ENCODE assay signal across 10 cellular contexts in the genomic region with DNA sequence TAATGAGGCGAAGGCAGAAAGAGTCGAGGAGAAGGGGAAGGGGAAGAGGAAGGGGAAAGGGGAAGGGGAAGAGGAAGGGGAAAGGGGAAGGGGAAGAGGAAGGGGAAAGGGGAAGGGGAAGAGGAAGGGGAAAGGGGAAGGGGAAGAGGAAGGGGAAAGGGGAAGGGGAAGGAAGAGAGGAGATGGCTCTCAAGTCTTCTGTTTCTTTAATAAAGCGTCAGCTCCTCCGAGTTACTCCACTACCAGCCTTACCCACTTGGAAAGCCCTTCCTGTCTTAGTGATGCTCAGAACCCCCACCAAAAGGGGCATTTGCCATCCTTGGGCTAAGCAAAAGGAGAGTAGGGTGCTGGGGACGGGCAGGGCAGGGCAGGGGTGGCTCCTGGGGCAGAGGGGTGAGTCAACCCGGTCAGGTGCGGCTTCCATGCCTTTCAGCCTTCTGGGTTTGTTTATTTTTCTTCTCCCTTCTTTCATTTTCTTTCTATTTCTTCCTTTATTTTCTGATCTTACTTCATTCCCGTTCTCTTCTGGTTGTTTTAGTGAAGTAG. TPM values are rescaled to one million over a fixed set of nuclear protein-coding genes. Genes with fewer than 3 reads are reported as not detected.
DNase-seq lines count a peak whose midpoint lies in the region; ATAC-seq and TF ChIP-seq lines count a peak whose summit lies in the region.
"Had no signal": no experiment of that assay in that cellular context is flagged by ENCODE, and none has a peak within 500 bp of the region (broad histone marks: within the 10 kb centered on the region; RNA-seq: fewer than 3 reads in every experiment).

No MANE protein-coding gene starts in this region.

- H3K36me3 ChIP-seq in lower lobe of right lung (no peaks in the 10 kb centered on the region), stomach smooth muscle (ENCODE audit: control insufficient read depth in 2 of 2, insufficient read depth in 2 of 2, low read length in 2 of 2) (no peaks in the 10 kb centered on the region)

- H3K4me1 ChIP-seq in lower lobe of right lung (peaks cover 22% of the 10 kb centered on the region), stomach smooth muscle (ENCODE audit: control insufficient read depth, insufficient read depth, low read length) (peaks cover 7% of the 10 kb centered on the region)

- intact Hi-C loops in lower lobe of right lung (cut with DNase I): no loop called here

- peak overlapping the region; percentile 78 for H3K4me3 Mint-ChIP-seq in T-helper 1 cell treated with Interleukin-12 subunit alpha and Interleukin-12 subunit beta and Interleukin-4 antibody, amounts not matched to agents 30 μg/mL and 1 μg/mL, for 36 hours
- peak overlapping the region; percentile 49 for H3K4me3 Mint-ChIP-seq in activated naive CD8-positive, alpha-beta T cell treated with anti-CD3 and anti-CD28 coated beads for 36 hours

- peaks cover 10% of the 10 kb centered on the region for H3K27me3 ChIP-seq in lower lobe of right lung (ENCODE audit: low read depth)
- peaks cover 18 to 42% of the 10 kb centered on the region in 2 donors for H3K27me3 ChIP-seq in stomach smooth muscle (ENCODE audit: control insufficient read depth in 1 of 2, insufficient read depth in 2 of 2, low read length in 2 of 2)

- H3K4me1 Mint-ChIP-seq in T-helper 1 cell treated with Interleukin-12 subunit alpha and Interleukin-12 subunit beta and Interleukin-4 antibody, amounts not matched to agents 30 μg/mL and 1 μg/mL, for 36 hours (ENCODE audit: low read depth): peaks cover 42% of the 10 kb centered on the region
- H3K4me1 Mint-ChIP-seq in activated naive CD8-positive, alpha-beta T cell treated with anti-CD3 and anti-CD28 coated beads for 36 hours: peaks cover 40% of the 10 kb centered on the region

- H3K27ac Mint-ChIP-seq in T-helper 1 cell treated with Interleukin-12 subunit alpha and Interleukin-12 subunit beta and Interleukin-4 antibody, amounts not matched to agents 30 μg/mL and 1 μg/mL, for 36 hours: no peak overlapping the region
- no peak overlapping the region for H3K27ac Mint-ChIP-seq in activated naive CD8-positive, alpha-beta T cell treated with anti-CD3 and anti-CD28 coated beads for 36 hours

- H3K4me3 ChIP-seq in lower lobe of right lung (peak overlapping the region; percentile 76), stomach smooth muscle (ENCODE audit: low read length in 2 of 2) (peak overlapping the region; percentile 48 to 71)

- H3K27me3 Mint-ChIP-seq in T-helper 1 cell treated with Interleukin-12 subunit alpha and Interleukin-12 subunit beta and Interleukin-4 antibody, amounts not matched to agents 30 μg/mL and 1 μg/mL, for 36 hours (ENCODE audit: low read depth): peaks cover 45% of the 10 kb centered on the region
- H3K27me3 Mint-ChIP-seq in activated naive CD8-positive, alpha-beta T cell treated with anti-CD3 and anti-CD28 coated beads for 36 hours: peaks cover 22% of the 10 kb centered on the region

- DNase-seq in T-helper 1 cell (no peak), lower lobe of right lung (no peak), NCI-H2171 (lab: John Stamatoyannopoulos, UW) (no peak)
- no peak for DNase-seq in activated naive CD8-positive, alpha-beta T cell treated with anti-CD3 and anti-CD28 coated beads for 36 hours
- DNase-seq: ACHN had no signal

- peaks cover 6% of the 10 kb centered on the region for H3K36me3 Mint-ChIP-seq in T-helper 1 cell treated with Interleukin-12 subunit alpha and Interleukin-12 subunit beta and Interleukin-4 antibody, amounts not matched to agents 30 μg/mL and 1 μg/mL, for 36 hours (ENCODE audit: low read depth)
- no peaks in the 10 kb centered on the region for H3K36me3 Mint-ChIP-seq in activated naive CD8-positive, alpha-beta T cell treated with anti-CD3 and anti-CD28 coated beads for 36 hours

- H3K9me3 ChIP-seq in lower lobe of right lung: no peaks in the 10 kb centered on the region
- no peaks in the 10 kb centered on the region for H3K9me3 ChIP-seq in stomach smooth muscle (ENCODE audit: control insufficient read depth in 2 of 2, low read length in 2 of 2)

- H3K27ac ChIP-seq in lower lobe of right lung (peak overlapping the region; percentile 90), stomach smooth muscle (ENCODE audit: low read length) (no peak overlapping the region)

- H3K9ac ChIP-seq in stomach smooth muscle (ENCODE audit: low read length in 2 of 2): no peak overlapping the region

- no peaks in the 10 kb centered on the region for H3K9me3 Mint-ChIP-seq in T-helper 1 cell treated with Interleukin-12 subunit alpha and Interleukin-12 subunit beta and Interleukin-4 antibody, amounts not matched to agents 30 μg/mL and 1 μg/mL, for 36 hours
- H3K9me3 Mint-ChIP-seq in activated naive CD8-positive, alpha-beta T cell treated with anti-CD3 and anti-CD28 coated beads for 36 hours: no peaks in the 10 kb centered on the region

- TF ChIP-seq CTCF in lower lobe of right lung (IDR thresholded peaks at IDR 0.05): no peak

- ATAC-seq in lower lobe of right lung (peak in 1 of 2 donors; percentile 23), HG02970 (IDR thresholded peaks at IDR 0.05; ENCODE audit: low FRiP score, unreplicated experiment) (no peak), HG02938 (IDR thresholded peaks at IDR 0.05; ENCODE audit: unreplicated experiment) (no peak)

RNA-seq across cellular contexts. Expression of gene CLIC5, which starts 0.5 kb away (rescaled TPM):
- total RNA-seq in activated naive CD8-positive, alpha-beta T cell treated with anti-CD3 and anti-CD28 coated beads for 36 hours: under 1 TPM; 0.50 to 0.74 TPM
- total RNA-seq in lower lobe of right lung: 134 TPM
- total RNA-seq: LHCN-M2 had no signal

Comparison
In these comparisons a context has a peak if more than half of its experiments do, and no peak if none do; other contexts are left out.
1. RNA of gene CLIC5, which starts 0.5 kb away (total RNA-seq): 134 TPM in lower lobe of right lung (single experiment); 0.50 to 0.74 TPM in activated naive CD8-positive, alpha-beta T cell treated with anti-CD3 and anti-CD28 coated beads for 36 hours; every median in the first group is over 10 times any median in the second.